18 cellular contexts compared by ENCODE assay signal in genomic region chr17:4140125-4140524, GRCh38. TPM values are rescaled to one million over a fixed set of nuclear protein-coding genes. Genes with fewer than 3 reads are reported as not detected.
DNase-seq lines count a peak whose midpoint lies in the region; ATAC-seq and TF ChIP-seq lines count a peak whose summit lies in the region.
"Had no signal": no experiment of that assay in that cellular context is flagged by ENCODE, and none has a peak within 500 bp of the region (broad histone marks: within the 10 kb centered on the region; RNA-seq: fewer than 3 reads in every experiment).

No MANE protein-coding gene starts in this region.

- H3K79me2 ChIP-seq in smooth muscle cell (ENCODE audit: low read depth) (peaks cover 68% of the 10 kb centered on the region), GM23338 (replicated peaks; ENCODE audit: insufficient read depth) (peaks cover 58% of the 10 kb centered on the region)

- no peak for TF ChIP-seq CTCF in liver (IDR thresholded peaks at IDR 0.05; ENCODE audit: low read depth, low read length, missing input control)
- TF ChIP-seq CTCF in smooth muscle cell (IDR thresholded peaks at IDR 0.05; ENCODE audit: borderline replicate concordance, insufficient read depth, poor library complexity, severe bottlenecking) = no peak
- no peak for TF ChIP-seq CTCF in GM23338 (conservative IDR thresholded peaks at IDR 0.05; ENCODE audit: low read depth in 2 of 2)

- H3K4me1 ChIP-seq in liver (ENCODE audit: control insufficient read depth in 4 of 4, insufficient read depth in 4 of 4, low read length in 3 of 4) = peaks cover 5 to 53% (median 48%) of the 10 kb centered on the region in 4 donors
- peaks cover 13% of the 10 kb centered on the region for H3K4me1 ChIP-seq in smooth muscle cell (ENCODE audit: low read depth)
- peaks cover 12% of the 10 kb centered on the region for H3K4me1 ChIP-seq in GM23338 (ENCODE audit: insufficient read depth)

- no peaks in the 10 kb centered on the region for H3K9me2 ChIP-seq in GM23338 (ENCODE audit: insufficient read depth)

- H3K9me3 ChIP-seq in T-helper 17 cell (ENCODE audit: control insufficient read depth, low read length, poor library complexity, severe bottlenecking) = no peaks in the 10 kb centered on the region
- no peaks in the 10 kb centered on the region for H3K9me3 ChIP-seq in liver (ENCODE audit: control insufficient read depth in 4 of 4, low read length in 3 of 4)
- H3K9me3 ChIP-seq in smooth muscle cell (replicated peaks; ENCODE audit: low read depth) = no peaks in the 10 kb centered on the region
- H3K9me3 ChIP-seq: heart left ventricle, mucosa of descending colon, ovary, SJCRH30 had no signal

- TF ChIP-seq RAD21 in liver (IDR thresholded peaks at IDR 0.05) = no peak

- no peak for ATAC-seq in activated CD4-positive, alpha-beta T cell treated with anti-CD3 and anti-CD28 coated beads for 36 hours
- ATAC-seq in T-helper 17 cell = no peak
- ATAC-seq in GM23338 = no peak
- ATAC-seq: heart left ventricle, left ventricle myocardium superior, mucosa of descending colon had no signal

- H3K27me3 ChIP-seq in liver (ENCODE audit: control insufficient read depth in 4 of 4, insufficient read depth in 4 of 4, low read length in 3 of 4) (no peaks in the 10 kb centered on the region), smooth muscle cell (ENCODE audit: low read depth) (no peaks in the 10 kb centered on the region), GM23338 (ENCODE audit: insufficient read depth) (no peaks in the 10 kb centered on the region)
- H3K27me3 ChIP-seq: heart left ventricle, ovary, SJCRH30 had no signal

- H2AFZ ChIP-seq in smooth muscle cell (ENCODE audit: low read depth) (no peak overlapping the region), GM23338 (no peak overlapping the region)

- CTCF ChIA-PET in activated CD4-positive, alpha-beta T cell treated with anti-CD3 and anti-CD28 coated beads for 36 hours (lab: Charles Lee) = no interaction called here

- DNase-seq in activated CD4-positive, alpha-beta T cell treated with anti-CD3 and anti-CD28 coated beads for 36 hours = no peak
- no peak for DNase-seq in activated CD4-positive, alpha-beta T cell treated with anti-CD3 and anti-CD28 coated beads for 1 hour
- DNase-seq in T-helper 17 cell (no peak), smooth muscle cell (lab: John Stamatoyannopoulos, UW; ENCODE audit: unreplicated experiment) (no peak), dedifferentiated amniotic fluid mesenchymal stem cell (ENCODE audit: extremely low spot score) (no peak), GM23338 (ENCODE audit: low spot score) (no peak)
- DNase-seq in stimulated activated CD4-positive, alpha-beta T cell treated with anti-CD3 and anti-CD28 coated beads, Interleukin-1b, Interleukin-23, amount 100 ng/mL, for 48 hours = no peak
- DNase-seq: activated CD4-positive, alpha-beta memory T cell treated with anti-CD3 and anti-CD28 coated beads for 36 hours; GDM1; heart left ventricle; left ventricle myocardium superior; mucosa of descending colon; NCI-H1417 treated with DMSO at 0.1 percent for 48 hours; NCI-H748 treated with DMSO at 0.1 percent for 48 hours; ovary; SJCRH30 had no signal

- no peaks in the 10 kb centered on the region for H3K27me3 Mint-ChIP-seq in activated CD4-positive, alpha-beta T cell treated with anti-CD3 and anti-CD28 coated beads for 36 hours
- H3K27me3 Mint-ChIP-seq in T-helper 17 cell = no peaks in the 10 kb centered on the region
- peaks cover 14% of the 10 kb centered on the region for H3K27me3 Mint-ChIP-seq in GM23338 (ENCODE audit: insufficient read depth, low read depth, poor library complexity)
- H3K27me3 Mint-ChIP-seq: activated CD4-positive, alpha-beta memory T cell treated with anti-CD3 and anti-CD28 coated beads for 36 hours had no signal

- H3F3A ChIP-seq in smooth muscle cell (ENCODE audit: low read depth) = peaks cover 5% of the 10 kb centered on the region
- H3F3A ChIP-seq in GM23338 (replicated peaks; ENCODE audit: low read depth) = no peaks in the 10 kb centered on the region

- 46% methylated on average over 2 of the region's 2 CpGs for WGBS in liver
- 91% methylated on average over 2 of the region's 2 CpGs for WGBS in smooth muscle cell (ENCODE audit: low lambda C conversion rate)

- intact Hi-C loops in activated CD4-positive, alpha-beta T cell treated with anti-CD3 and anti-CD28 coated beads for 36 hours (cut with DNase I, micrococcal nuclease) = loop anchor here (5.0 to 10.0 kb wide), 4 partner anchors 122 to 562 kb away; partner anchors contain the start of genes ANKFY1 (in 1 of the 2), ATP2A3 (in 1 of the 2), HASPIN (in 1 of the 2) and PELP1 (in 1 of the 2)

- H3K9ac ChIP-seq in liver (ENCODE audit: low read depth in 1 of 2, low read length in 2 of 2) (no peak overlapping the region), smooth muscle cell (ENCODE audit: low read depth) (peak overlapping the region; percentile 3)

- H3K36me3 ChIP-seq in liver (ENCODE audit: control insufficient read depth in 4 of 4, insufficient read depth in 3 of 4, low read depth in 1 of 4, low read length in 3 of 4) = no peaks in the 10 kb centered on the region
- H3K36me3 ChIP-seq in smooth muscle cell (ENCODE audit: low read depth) = no peaks in the 10 kb centered on the region
- H3K36me3 ChIP-seq in GM23338 (ENCODE audit: insufficient read depth) = no peaks in the 10 kb centered on the region
- H3K36me3 ChIP-seq: ovary, SJCRH30 had no signal

- H3K4me2 ChIP-seq in smooth muscle cell (no peak overlapping the region), GM23338 (no peak overlapping the region)

- POLR2A ChIA-PET in activated CD4-positive, alpha-beta T cell treated with anti-CD3 and anti-CD28 coated beads for 36 hours (lab: Charles Lee) = interaction anchor here (0.6 kb wide), 1 partner anchor 230 kb away, joined by 3 read pairs; no protein-coding TSS in a partner anchor

- no peak overlapping the region for H3K4me3 Mint-ChIP-seq in activated CD4-positive, alpha-beta T cell treated with anti-CD3 and anti-CD28 coated beads for 36 hours
- peak overlapping the region; percentile 98 for H3K4me3 Mint-ChIP-seq in T-helper 17 cell
- no peak overlapping the region for H3K4me3 Mint-ChIP-seq in GM23338
- H3K4me3 Mint-ChIP-seq: activated CD4-positive, alpha-beta memory T cell treated with anti-CD3 and anti-CD28 coated beads for 36 hours had no signal

- H3K9me3 Mint-ChIP-seq in activated CD4-positive, alpha-beta T cell treated with anti-CD3 and anti-CD28 coated beads for 36 hours (ENCODE audit: low read depth) = no peaks in the 10 kb centered on the region
- H3K9me3 Mint-ChIP-seq in GM23338 = peaks cover 3% of the 10 kb centered on the region; the same call in 1 of the 3 replicates
- H3K9me3 Mint-ChIP-seq: activated CD4-positive, alpha-beta memory T cell treated with anti-CD3 and anti-CD28 coated beads for 36 hours; T-helper 1 cell treated with Interleukin-12 subunit alpha and Interleukin-12 subunit beta and Interleukin-4 antibody, amounts not matched to agents 30 μg/mL and 1 μg/mL, for 36 hours had no signal

- H3K4me3 ChIP-seq in liver (ENCODE audit: low read depth in 1 of 3, low read length in 3 of 3) (no peak overlapping the region), smooth muscle cell (peak overlapping the region; percentile 7), GM23338 (no peak overlapping the region)
- H3K4me3 ChIP-seq: mucosa of descending colon, ovary, SJCRH30 had no signal

- H3K27ac ChIP-seq in liver (ENCODE audit: low read depth in 1 of 2, low read length in 2 of 2) (no peak overlapping the region), smooth muscle cell (ENCODE audit: low read depth) (no peak overlapping the region), GM23338 (ENCODE audit: low read depth) (no peak overlapping the region)
- H3K27ac ChIP-seq: ovary, SJCRH30 had no signal

- H3K36me3 Mint-ChIP-seq in activated CD4-positive, alpha-beta T cell treated with anti-CD3 and anti-CD28 coated beads for 36 hours (ENCODE audit: low read depth) = peaks cover 6% of the 10 kb centered on the region
- peaks cover 8% of the 10 kb centered on the region for H3K36me3 Mint-ChIP-seq in T-helper 17 cell (ENCODE audit: low read depth)
- H3K36me3 Mint-ChIP-seq in GM23338 (ENCODE audit: low read depth) = peaks cover 2% of the 10 kb centered on the region; the same call in 1 of the 3 replicates

- H4K20me1 ChIP-seq in smooth muscle cell (ENCODE audit: low read depth) = peaks cover 70% of the 10 kb centered on the region
- no peaks in the 10 kb centered on the region; the same call in 1 of the 2 replicates for H4K20me1 ChIP-seq in GM23338 (replicated peaks; ENCODE audit: insufficient read depth)

- H3K27ac Mint-ChIP-seq in activated CD4-positive, alpha-beta T cell treated with anti-CD3 and anti-CD28 coated beads for 36 hours = peak overlapping the region; percentile 59
- H3K27ac Mint-ChIP-seq in T-helper 17 cell = peak overlapping the region; percentile 100
- no peak overlapping the region for H3K27ac Mint-ChIP-seq in GM23338
- H3K27ac Mint-ChIP-seq: T-helper 1 cell treated with Interleukin-12 subunit alpha and Interleukin-12 subunit beta and Interleukin-4 antibody, amounts not matched to agents 30 μg/mL and 1 μg/mL, for 36 hours had no signal

- peaks cover 59% of the 10 kb centered on the region for H3K4me1 Mint-ChIP-seq in activated CD4-positive, alpha-beta T cell treated with anti-CD3 and anti-CD28 coated beads for 36 hours
- H3K4me1 Mint-ChIP-seq in T-helper 17 cell (peaks cover 48% of the 10 kb centered on the region), GM23338 (peaks cover 12% of the 10 kb centered on the region)

TF ChIP-seq in liver, 16 proteins besides CTCF, POLR2A, EP300 and RAD21 (continues in another document):
- TF ChIP-seq GABPA (IDR thresholded peaks at IDR 0.05 in 1 of 2, conservative IDR thresholded peaks at IDR 0.05 in 1 of 2) (no peak), FOXA2 (IDR thresholded peaks at IDR 0.05) (no peak)

RNA-seq across cellular contexts. Expression of gene ZZEF1, which starts 2.7 kb away (rescaled TPM):
- total RNA-seq in activated CD4-positive, alpha-beta T cell treated with anti-CD3 and anti-CD28 coated beads for 36 hours = 10 to 100 TPM; 29.4 to 32.5 TPM
- total RNA-seq in T-helper 17 cell = 100 to 1,000 TPM; 117 to 123 TPM
- total RNA-seq in liver = 10 to 100 TPM; 20.9 to 45.9 TPM
- 1 to 10 TPM; 3.5 to 7.0 TPM for polyA plus RNA-seq in liver
- 15.0 and 20.0 TPM in 2 replicates for total RNA-seq in smooth muscle cell
- 3.8 and 5.7 TPM in 2 replicates for polyA plus RNA-seq in smooth muscle cell
- 20.0 and 23.6 TPM in 2 replicates for total RNA-seq in GM23338 (2014; rRNA removed; shearing (Covaris generic))
- polyA plus RNA-seq in GM23338 (2016; fragmentation: Nextera tagmentation; extraction: Ambion mirVana) = 1.8 and 2.5 TPM in 2 replicates

RNA-seq across cellular contexts. Expression of gene CYB5D2, which starts 2.9 kb away (rescaled TPM):
- total RNA-seq in activated CD4-positive, alpha-beta T cell treated with anti-CD3 and anti-CD28 coated beads for 36 hours = 10 to 100 TPM; 10.5 to 11.1 TPM
- total RNA-seq in T-helper 17 cell (1 to 10 TPM; 7.8 to 8.2 TPM), liver (10 to 100 TPM; 19.7 to 25.3 TPM), smooth muscle cell (12.2 and 13.3 TPM in 2 replicates)
- polyA plus RNA-seq in liver (10 to 100 TPM; 13.9 to 20.9 TPM), smooth muscle cell (15.2 and 16.7 TPM in 2 replicates), GM23338 (2016; fragmentation: Nextera tagmentation; extraction: Ambion mirVana) (4.7 and 4.8 TPM in 2 replicates)
- total RNA-seq in GM23338 (2014; rRNA removed; shearing (Covaris generic)) = 8.6 and 11.8 TPM in 2 replicates
